Comparison of ENCODE assay signal across 10 cellular contexts in genomic region chr9:69040646-69041045, GRCh38. TPM values are rescaled to one million over a fixed set of nuclear protein-coding genes. Genes with fewer than 3 reads are reported as not detected.
"Had no signal": no experiment of that assay in that cellular context is flagged by ENCODE, and none has a peak within 500 bp of the region (broad histone marks: within the 10 kb centered on the region; RNA-seq: fewer than 3 reads in every experiment).

No MANE protein-coding gene starts in this region.

- ATAC-seq: HCT116, K562 had no signal

- H3K9me3 ChIP-seq: HAP-1 had no signal

- H3K4me3 ChIP-seq: HAP-1, K562 had no signal

- DNase-seq: GOT3, H7, IMR-90, KG1 had no signal

- H3K27ac ChIP-seq: HL-60 had no signal

RNA-seq across cellular contexts. Expression of gene PRKACG, which starts 26.7 kb away (rescaled TPM):
- total RNA-seq: H4, H7, HT1080, IMR-90, K562 had no signal
- polyA plus RNA-seq: IMR-90, K562 had no signal
